ENCODE assay signal across 1 cellular context in the genomic region with DNA sequence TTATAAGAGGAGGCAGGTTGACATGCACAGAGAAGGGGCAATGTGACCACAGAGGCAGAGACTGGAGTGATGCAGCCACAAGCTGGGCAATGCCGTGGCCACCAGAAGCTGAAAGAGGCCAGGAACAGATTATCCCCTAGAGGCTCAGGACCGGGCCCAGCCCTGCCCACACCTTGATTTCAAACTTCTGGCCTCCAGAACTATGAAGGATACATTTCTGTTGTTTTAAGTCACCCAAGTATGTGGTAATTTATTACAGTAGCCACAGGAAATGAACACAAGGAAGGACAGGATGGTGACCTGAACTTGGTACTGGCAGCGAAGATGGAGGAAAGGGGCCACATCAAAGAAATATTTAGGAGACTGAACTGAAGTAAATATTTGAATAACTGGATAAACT.
A peak's percentile ranks its signal among the peaks of the same experiment; 100 is the strongest.
TF ChIP-seq lines count a peak whose summit lies in the region.

No MANE protein-coding gene starts in this region.

TF ChIP-seq in HepG2, 621 proteins besides CTCF, POLR2A, EP300 and RAD21 (continued from another document):
- TF ChIP-seq, protein P1, sequence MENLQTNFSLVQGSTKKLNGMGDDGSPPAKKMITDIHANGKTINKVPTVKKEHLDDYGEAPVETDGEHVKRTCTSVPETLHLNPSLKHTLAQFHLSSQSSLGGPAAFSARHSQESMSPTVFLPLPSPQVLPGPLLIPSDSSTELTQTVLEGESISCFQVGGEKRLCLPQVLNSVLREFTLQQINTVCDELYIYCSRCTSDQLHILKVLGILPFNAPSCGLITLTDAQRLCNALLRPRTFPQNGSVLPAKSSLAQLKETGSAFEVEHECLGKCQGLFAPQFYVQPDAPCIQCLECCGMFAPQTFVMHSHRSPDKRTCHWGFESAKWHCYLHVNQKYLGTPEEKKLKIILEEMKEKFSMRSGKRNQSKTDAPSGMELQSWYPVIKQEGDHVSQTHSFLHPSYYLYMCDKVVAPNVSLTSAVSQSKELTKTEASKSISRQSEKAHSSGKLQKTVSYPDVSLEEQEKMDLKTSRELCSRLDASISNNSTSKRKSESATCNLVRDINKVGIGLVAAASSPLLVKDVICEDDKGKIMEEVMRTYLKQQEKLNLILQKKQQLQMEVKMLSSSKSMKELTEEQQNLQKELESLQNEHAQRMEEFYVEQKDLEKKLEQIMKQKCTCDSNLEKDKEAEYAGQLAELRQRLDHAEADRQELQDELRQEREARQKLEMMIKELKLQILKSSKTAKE (CRISPR knock-in tag; IDR thresholded peaks at IDR 0.05; ENCODE audit: borderline replicate concordance): 0 out of 2 replicates have a peak, but pooled peaks have one; percentile 24
- peak; percentile 28 for TF ChIP-seq SKI (IDR thresholded peaks at IDR 0.05; ENCODE audit: partially characterized antibody)
- TF ChIP-seq SAP130 (CRISPR knock-in tag; IDR thresholded peaks at IDR 0.05; ENCODE audit: low read depth): 0 out of 2 replicates have a peak, but pooled peaks have one; percentile 21
- TF ChIP-seq GATAD2A (CRISPR knock-in tag; IDR thresholded peaks at IDR 0.05): 0 out of 2 replicates have a peak, but pooled peaks have one; percentile 34
- peak; percentile 99 for TF ChIP-seq RARA (CRISPR knock-in tag; IDR thresholded peaks at IDR 0.05)
- no peak for TF ChIP-seq TGIF2 (CRISPR knock-in tag; IDR thresholded peaks at IDR 0.05)
- no peak for TF ChIP-seq KDM5B (CRISPR knock-in tag; IDR thresholded peaks at IDR 0.05; ENCODE audit: borderline replicate concordance)
- peak; percentile 47; the same call in 1 of the 2 replicates for TF ChIP-seq RXRA (CRISPR knock-in tag; IDR thresholded peaks at IDR 0.05)
- TF ChIP-seq ZNF7 (CRISPR knock-in tag; IDR thresholded peaks at IDR 0.05): 0 out of 2 replicates have a peak, but pooled peaks have one; percentile 31
- TF ChIP-seq, protein P2, sequence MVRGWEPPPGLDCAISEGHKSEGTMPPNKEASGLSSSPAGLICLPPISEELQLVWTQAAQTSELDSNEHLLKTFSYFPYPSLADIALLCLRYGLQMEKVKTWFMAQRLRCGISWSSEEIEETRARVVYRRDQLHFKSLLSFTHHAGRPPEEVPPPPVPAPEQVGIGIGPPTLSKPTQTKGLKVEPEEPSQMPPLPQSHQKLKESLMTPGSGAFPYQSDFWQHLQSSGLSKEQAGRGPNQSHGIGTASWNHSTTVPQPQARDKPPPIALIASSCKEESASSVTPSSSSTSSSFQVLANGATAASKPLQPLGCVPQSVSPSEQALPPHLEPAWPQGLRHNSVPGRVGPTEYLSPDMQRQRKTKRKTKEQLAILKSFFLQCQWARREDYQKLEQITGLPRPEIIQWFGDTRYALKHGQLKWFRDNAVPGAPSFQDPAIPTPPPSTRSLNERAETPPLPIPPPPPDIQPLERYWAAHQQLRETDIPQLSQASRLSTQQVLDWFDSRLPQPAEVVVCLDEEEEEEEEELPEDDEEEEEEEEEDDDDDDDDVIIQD (CRISPR knock-in tag; IDR thresholded peaks at IDR 0.05; ENCODE audit: low read depth): no peak
